In the genomic region with DNA sequence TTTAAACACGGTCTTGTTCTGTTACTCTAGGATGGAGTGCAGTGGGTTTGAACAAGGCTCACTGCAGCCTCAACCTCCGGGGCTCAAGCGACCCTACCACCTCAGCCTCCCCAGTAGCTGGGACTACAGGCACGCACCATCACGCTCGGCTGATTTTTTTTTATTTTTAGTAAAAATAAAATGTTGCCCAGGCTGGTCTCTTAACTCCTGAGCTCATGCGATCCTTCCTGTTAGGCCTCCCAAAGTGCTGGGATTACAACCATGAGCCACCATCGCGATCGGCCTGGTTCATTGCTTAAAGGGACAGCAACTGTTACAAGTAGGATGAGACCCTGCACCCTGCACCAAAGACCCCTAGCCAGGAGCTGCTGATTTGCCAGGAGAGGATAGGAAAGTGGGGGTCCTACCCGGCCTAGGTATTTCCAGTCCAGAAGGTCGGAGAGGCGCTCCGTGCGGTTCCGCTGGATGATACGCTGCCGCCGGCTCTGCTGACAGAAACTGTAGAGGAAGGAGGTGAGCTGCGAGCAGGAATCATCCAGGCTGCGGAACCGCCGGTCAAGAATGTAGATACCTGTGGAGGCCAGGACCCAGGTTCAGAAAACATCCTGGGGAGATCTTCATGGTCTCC, we compare ENCODE assay signal across 1 cellular context.
TF ChIP-seq lines count a peak whose summit lies in the region.

No MANE protein-coding gene starts in this region.

TF ChIP-seq in H1, 55 proteins besides CTCF, POLR2A, EP300 and RAD21:
- TF ChIP-seq TAF7 (optimal IDR thresholded peaks at IDR 0.05; ENCODE audit: borderline replicate concordance, low read depth, low read length) (peak; percentile 27), CBX8 (IDR thresholded peaks at IDR 0.05; ENCODE audit: borderline replicate concordance, low read depth, low read length) (no peak)
TF ChIP-seq in H1: peak in this region for 1.
